Comparison of ENCODE assay signal across 8 cellular contexts in the genomic region with DNA sequence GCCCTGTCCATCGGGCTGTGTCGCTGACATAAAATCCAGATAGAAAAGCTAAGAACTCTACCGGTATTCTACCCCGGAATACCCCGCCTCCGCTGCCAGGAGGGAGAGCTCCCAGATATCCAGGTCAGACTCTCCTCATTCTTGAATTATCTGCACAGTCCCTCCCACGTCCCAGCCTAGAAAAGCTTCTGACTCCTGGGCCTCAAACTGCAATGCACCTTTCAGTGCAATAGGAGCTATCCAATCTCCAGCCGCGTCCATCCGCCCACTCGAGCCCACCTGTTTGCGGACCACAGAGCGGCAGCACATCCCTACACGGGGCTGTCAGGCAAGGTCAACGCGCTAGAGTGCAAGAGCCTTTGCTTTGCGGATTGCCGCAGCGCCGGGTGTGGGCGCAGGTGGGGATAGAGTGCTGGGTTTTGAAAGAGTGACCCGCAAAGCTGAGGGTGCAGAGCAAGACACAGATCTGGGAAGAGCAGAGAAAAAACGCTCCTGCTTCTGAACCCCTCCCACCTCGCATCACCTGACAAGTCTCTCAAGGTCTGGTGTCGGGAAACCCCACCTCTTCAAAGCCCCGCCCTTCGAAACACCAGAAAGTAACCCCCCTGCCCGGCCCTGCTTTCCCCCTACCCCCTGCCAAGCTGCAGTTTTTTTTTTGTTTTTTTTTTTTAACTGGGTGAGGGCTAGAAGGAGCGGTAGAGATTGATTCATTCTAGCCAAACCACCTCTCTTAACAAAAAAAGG. TPM values are rescaled to one million over a fixed set of nuclear protein-coding genes. Genes with fewer than 3 reads are reported as not detected.
DNase-seq lines count a peak whose midpoint lies in the region; ATAC-seq and TF ChIP-seq lines count a peak whose summit lies in the region.

No MANE protein-coding gene starts in this region.

- intact Hi-C loops in CD4-positive, alpha-beta memory T cell (cut with micrococcal nuclease), result loop anchor here (1.0 to 2.0 kb wide), 2 partner anchors 35 to 108 kb away; partner anchors contain the start of genes B3GALT4 and HSD17B8

- peak; percentile 26 for ATAC-seq in central memory CD8-positive, alpha-beta T cell (replicated peaks; ENCODE audit: extremely low read depth, poor library complexity, severe bottlenecking)
- no peak for ATAC-seq in GM19455 (IDR thresholded peaks at IDR 0.05; ENCODE audit: unreplicated experiment)

- H3K27ac Mint-ChIP-seq in CD4-positive, alpha-beta memory T cell, result peak overlapping the region; percentile 97 to 100 (median 99)
- peak overlapping the region; percentile 100 for H3K27ac Mint-ChIP-seq in central memory CD8-positive, alpha-beta T cell (ENCODE audit: low read depth)

- DNase-seq in CD4-positive, alpha-beta memory T cell, result peak; percentile 78 to 97 (median 85)
- DNase-seq in NCI-H2171 treated with DMSO at 0.1 percent for 48 hours (lab: John Stamatoyannopoulos, UW) (peak; percentile 94), kidney glomerular epithelial cell (lab: John Stamatoyannopoulos, UW) (peak; percentile 72)
- peak; percentile 75 for DNase-seq in activated CD4-positive, CD25-positive, alpha-beta regulatory T cell treated with anti-CD3 and anti-CD28 coated beads, Interleukin-2, amount 50 U/mL, for 72 hours
- peak; percentile 54 to 73 for DNase-seq in central memory CD8-positive, alpha-beta T cell (ENCODE audit: low spot score in 2 of 2)
- DNase-seq in stimulated activated CD4-positive, alpha-beta T cell treated with anti-CD3 and anti-CD28 coated beads, Interleukin-15, amount 100 ng/mL, for 48 hours (ENCODE audit: low read depth in 2 of 2), result peak; percentile 63 to 77

- H3K27me3 Mint-ChIP-seq in CD4-positive, alpha-beta memory T cell, result no peaks in the 10 kb centered on the region
- no peaks in the 10 kb centered on the region for H3K27me3 Mint-ChIP-seq in central memory CD8-positive, alpha-beta T cell

- H3K4me1 ChIP-seq in CD4-positive, alpha-beta memory T cell (ENCODE audit: insufficient read depth, low read length), result peaks cover 71% of the 10 kb centered on the region
- peaks cover 5% of the 10 kb centered on the region for H3K4me1 ChIP-seq in HEK293 (ENCODE audit: control insufficient read depth, insufficient read depth, low read length)

- POLR2A ChIA-PET in CD4-positive, alpha-beta memory T cell (lab: Charles Lee; ENCODE audit: partially characterized antibody), result interaction anchor here (0.9 to 6.4 kb wide), 16 partner anchors 9 to 341 kb away, joined by 3 to 99 read pairs (median 6); partner anchors contain the start of genes B3GALT4, PFDN6, RGL2 and RPS18
- POLR2A ChIA-PET in HEK293 (lab: Yijun Ruan, JAX), result interaction anchor here (0.5 to 5.0 kb wide), 17 partner anchors 9 to 341 kb away, joined by 3 to 50 read pairs (median 7); partner anchors contain the start of genes B3GALT4, PFDN6, RGL2 and RPS18

- CTCF ChIA-PET in CD4-positive, alpha-beta memory T cell (lab: Charles Lee; ENCODE audit: partially characterized antibody), result interaction anchor here (0.8 to 4.3 kb wide), 7 partner anchors 9 to 116 kb away, joined by 3 to 35 read pairs (median 4); partner anchors contain the start of genes B3GALT4 and RGL2
- CTCF ChIA-PET in HEK293 (lab: Yijun Ruan, JAX), result interaction anchor here (0.6 to 7.0 kb wide), 16 partner anchors 11 to 1238 kb away, joined by 3 to 53 read pairs (median 5); partner anchors contain the start of genes B3GALT4 and RGL2

- H3K36me3 ChIP-seq in CD4-positive, alpha-beta memory T cell (ENCODE audit: insufficient read depth, low read length), result peaks cover 7% of the 10 kb centered on the region
- peaks cover 0 to 10% of the 10 kb centered on the region in 2 experiments; a peak in 2 of 3 replicates for H3K36me3 ChIP-seq in HEK293 (ENCODE audit: control insufficient read depth in 2 of 2, insufficient read depth in 1 of 2, low read length in 2 of 2)

- H3K9me3 Mint-ChIP-seq in CD4-positive, alpha-beta memory T cell, result peaks cover 0 to 1% (median 0%) of the 10 kb centered on the region in 8 donors
- H3K9me3 Mint-ChIP-seq in central memory CD8-positive, alpha-beta T cell, result no peaks in the 10 kb centered on the region

- H3K4me3 Mint-ChIP-seq in CD4-positive, alpha-beta memory T cell, result peak overlapping the region; percentile 98 to 99 (median 98)
- peak overlapping the region; percentile 95 for H3K4me3 Mint-ChIP-seq in central memory CD8-positive, alpha-beta T cell

- H3K27me3 ChIP-seq in CD4-positive, alpha-beta memory T cell (ENCODE audit: insufficient read depth, low read length), result no peaks in the 10 kb centered on the region

- H3K36me3 Mint-ChIP-seq in CD4-positive, alpha-beta memory T cell, result peaks cover 16 to 52% of the 10 kb centered on the region in 2 donors
- H3K36me3 Mint-ChIP-seq in central memory CD8-positive, alpha-beta T cell (ENCODE audit: insufficient read depth), result peaks cover 61% of the 10 kb centered on the region

- peak overlapping the region; percentile 99 for H3K27ac ChIP-seq in CD4-positive, alpha-beta memory T cell (ENCODE audit: low read depth, low read length)
- H3K27ac ChIP-seq in HEK293 (ENCODE audit: extremely low read depth, low read depth, low read length), result peak overlapping the region; percentile 79

- H3K4me3 ChIP-seq in CD4-positive, alpha-beta memory T cell (ENCODE audit: low read length in 2 of 2), result peak overlapping the region; percentile 83 to 95
- peak overlapping the region; percentile 61 for H3K4me3 ChIP-seq in HEK293 (ENCODE audit: low read depth, low read length)

- peaks cover 25 to 78% (median 52%) of the 10 kb centered on the region in 4 donors for H3K4me1 Mint-ChIP-seq in CD4-positive, alpha-beta memory T cell
- peaks cover 51% of the 10 kb centered on the region for H3K4me1 Mint-ChIP-seq in central memory CD8-positive, alpha-beta T cell

- TF ChIP-seq CTCF in HEK293 (tag by site-specific recombination; IDR thresholded peaks at IDR 0.05), result peak; percentile 71

- no peaks in the 10 kb centered on the region for H3K9me3 ChIP-seq in CD4-positive, alpha-beta memory T cell (ENCODE audit: control insufficient read depth in 1 of 2, low read length in 2 of 2)
- no peaks in the 10 kb centered on the region for H3K9me3 ChIP-seq in HEK293 (ENCODE audit: control insufficient read depth, insufficient read depth, low read depth, low read length)

TF ChIP-seq in HEK293, 187 proteins besides CTCF, POLR2A, EP300 and RAD21 (continues in another document):
- peak; percentile 77 for TF ChIP-seq PRDM1 (tag by site-specific recombination; IDR thresholded peaks at IDR 0.05)
- peak; percentile 54; the same call in 1 of the 2 replicates for TF ChIP-seq SP3 (tag by site-specific recombination; IDR thresholded peaks at IDR 0.05)
- TF ChIP-seq, protein P1, sequence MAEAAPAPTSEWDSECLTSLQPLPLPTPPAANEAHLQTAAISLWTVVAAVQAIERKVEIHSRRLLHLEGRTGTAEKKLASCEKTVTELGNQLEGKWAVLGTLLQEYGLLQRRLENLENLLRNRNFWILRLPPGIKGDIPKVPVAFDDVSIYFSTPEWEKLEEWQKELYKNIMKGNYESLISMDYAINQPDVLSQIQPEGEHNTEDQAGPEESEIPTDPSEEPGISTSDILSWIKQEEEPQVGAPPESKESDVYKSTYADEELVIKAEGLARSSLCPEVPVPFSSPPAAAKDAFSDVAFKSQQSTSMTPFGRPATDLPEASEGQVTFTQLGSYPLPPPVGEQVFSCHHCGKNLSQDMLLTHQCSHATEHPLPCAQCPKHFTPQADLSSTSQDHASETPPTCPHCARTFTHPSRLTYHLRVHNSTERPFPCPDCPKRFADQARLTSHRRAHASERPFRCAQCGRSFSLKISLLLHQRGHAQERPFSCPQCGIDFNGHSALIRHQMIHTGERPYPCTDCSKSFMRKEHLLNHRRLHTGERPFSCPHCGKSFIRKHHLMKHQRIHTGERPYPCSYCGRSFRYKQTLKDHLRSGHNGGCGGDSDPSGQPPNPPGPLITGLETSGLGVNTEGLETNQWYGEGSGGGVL (tag by site-specific recombination; IDR thresholded peaks at IDR 0.05), result 0 out of 2 replicates have a peak, but pooled peaks have one; percentile 12
- peak; percentile 53; the same call in 1 of the 2 replicates for TF ChIP-seq PATZ1 (tag by site-specific recombination; IDR thresholded peaks at IDR 0.05)
- TF ChIP-seq ZNF362 (tag by site-specific recombination; IDR thresholded peaks at IDR 0.05), result peak; percentile 87; the same call in 1 of the 2 replicates
- TF ChIP-seq ZNF626 (tag by site-specific recombination; IDR thresholded peaks at IDR 0.05), result no peak
- TF ChIP-seq KLF8 (tag by site-specific recombination; IDR thresholded peaks at IDR 0.05), result peak; percentile 62; the same call in 1 of the 2 replicates

RNA-seq across cellular contexts. Expression of gene TAPBP, which starts 1.3 kb away (rescaled TPM):
- 100 to 1,000 TPM; 240 to 248 TPM for total RNA-seq in CD4-positive, alpha-beta memory T cell
- 100 to 1,000 TPM; 277 to 370 TPM for polyA plus RNA-seq in CD4-positive, alpha-beta memory T cell

RNA-seq across cellular contexts. Expression of gene ZBTB22, which starts 5.0 kb away (rescaled TPM):
- 10 to 100 TPM; 28.6 to 28.7 TPM for total RNA-seq in CD4-positive, alpha-beta memory T cell
- 10 to 100 TPM; 15.3 to 18.4 TPM for polyA plus RNA-seq in CD4-positive, alpha-beta memory T cell

RNA-seq across cellular contexts. Expression of gene DAXX, which starts 10.2 kb away (rescaled TPM):
- 10 to 100 TPM; 76.4 to 84.7 TPM for total RNA-seq in CD4-positive, alpha-beta memory T cell
- 100 to 1,000 TPM in 1 of 2 donors, 10 to 100 TPM in 1; 73.1 to 125 TPM for polyA plus RNA-seq in CD4-positive, alpha-beta memory T cell

RNA-seq across cellular contexts. Expression of gene RGL2, which starts 13.8 kb away (rescaled TPM):
- total RNA-seq in CD4-positive, alpha-beta memory T cell, result 10 to 100 TPM; 66.8 to 67.9 TPM
- polyA plus RNA-seq in CD4-positive, alpha-beta memory T cell, result 10 to 100 TPM in 1 of 2 donors, 1 to 10 TPM in 1; 10.0 to 12.5 TPM

RNA-seq across cellular contexts. Expression of gene PFDN6, which starts 23.1 kb away (rescaled TPM):
- total RNA-seq in CD4-positive, alpha-beta memory T cell, result 10 to 100 TPM; 43.6 to 45.5 TPM
- 10 to 100 TPM; 33.1 to 36.7 TPM for polyA plus RNA-seq in CD4-positive, alpha-beta memory T cell
